ENCODE assay signal across 1 cellular context in the genomic region with DNA sequence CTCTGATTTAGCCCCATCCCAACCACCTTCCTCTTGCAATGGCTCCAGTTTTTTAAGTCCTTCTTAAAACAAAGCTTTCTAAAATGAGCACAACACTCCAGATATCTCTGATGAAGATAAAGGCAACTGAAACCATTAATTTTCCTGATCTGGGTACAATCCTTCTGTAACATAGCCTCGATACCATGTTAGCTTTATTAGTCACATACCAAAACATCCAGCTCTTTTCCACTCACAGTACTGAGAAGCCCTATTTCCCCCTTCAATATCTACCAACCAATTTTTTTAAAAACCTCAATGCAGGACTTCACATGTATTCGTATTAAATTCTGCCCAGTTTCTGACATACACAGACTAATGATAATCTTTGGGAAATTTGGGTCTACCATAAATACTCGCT.
TF ChIP-seq lines count a peak whose summit lies in the region.

No MANE protein-coding gene starts in this region.

TF ChIP-seq in GM12878, 131 proteins besides CTCF, POLR2A, EP300 and RAD21 (continued from another document):
- TF ChIP-seq, protein P1, sequence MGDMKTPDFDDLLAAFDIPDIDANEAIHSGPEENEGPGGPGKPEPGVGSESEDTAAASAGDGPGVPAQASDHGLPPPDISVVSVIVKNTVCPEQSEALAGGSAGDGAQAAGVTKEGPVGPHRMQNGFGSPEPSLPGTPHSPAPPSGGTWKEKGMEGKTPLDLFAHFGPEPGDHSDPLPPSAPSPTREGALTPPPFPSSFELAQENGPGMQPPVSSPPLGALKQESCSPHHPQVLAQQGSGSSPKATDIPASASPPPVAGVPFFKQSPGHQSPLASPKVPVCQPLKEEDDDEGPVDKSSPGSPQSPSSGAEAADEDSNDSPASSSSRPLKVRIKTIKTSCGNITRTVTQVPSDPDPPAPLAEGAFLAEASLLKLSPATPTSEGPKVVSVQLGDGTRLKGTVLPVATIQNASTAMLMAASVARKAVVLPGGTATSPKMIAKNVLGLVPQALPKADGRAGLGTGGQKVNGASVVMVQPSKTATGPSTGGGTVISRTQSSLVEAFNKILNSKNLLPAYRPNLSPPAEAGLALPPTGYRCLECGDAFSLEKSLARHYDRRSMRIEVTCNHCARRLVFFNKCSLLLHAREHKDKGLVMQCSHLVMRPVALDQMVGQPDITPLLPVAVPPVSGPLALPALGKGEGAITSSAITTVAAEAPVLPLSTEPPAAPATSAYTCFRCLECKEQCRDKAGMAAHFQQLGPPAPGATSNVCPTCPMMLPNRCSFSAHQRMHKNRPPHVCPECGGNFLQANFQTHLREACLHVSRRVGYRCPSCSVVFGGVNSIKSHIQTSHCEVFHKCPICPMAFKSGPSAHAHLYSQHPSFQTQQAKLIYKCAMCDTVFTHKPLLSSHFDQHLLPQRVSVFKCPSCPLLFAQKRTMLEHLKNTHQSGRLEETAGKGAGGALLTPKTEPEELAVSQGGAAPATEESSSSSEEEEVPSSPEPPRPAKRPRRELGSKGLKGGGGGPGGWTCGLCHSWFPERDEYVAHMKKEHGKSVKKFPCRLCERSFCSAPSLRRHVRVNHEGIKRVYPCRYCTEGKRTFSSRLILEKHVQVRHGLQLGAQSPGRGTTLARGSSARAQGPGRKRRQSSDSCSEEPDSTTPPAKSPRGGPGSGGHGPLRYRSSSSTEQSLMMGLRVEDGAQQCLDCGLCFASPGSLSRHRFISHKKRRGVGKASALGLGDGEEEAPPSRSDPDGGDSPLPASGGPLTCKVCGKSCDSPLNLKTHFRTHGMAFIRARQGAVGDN (IDR thresholded peaks at IDR 0.05) = no peak
- no peak for TF ChIP-seq ZNF274 (IDR thresholded peaks at IDR 0.05; ENCODE audit: insufficient read depth, insufficient read length)
- TF ChIP-seq, protein P2, sequence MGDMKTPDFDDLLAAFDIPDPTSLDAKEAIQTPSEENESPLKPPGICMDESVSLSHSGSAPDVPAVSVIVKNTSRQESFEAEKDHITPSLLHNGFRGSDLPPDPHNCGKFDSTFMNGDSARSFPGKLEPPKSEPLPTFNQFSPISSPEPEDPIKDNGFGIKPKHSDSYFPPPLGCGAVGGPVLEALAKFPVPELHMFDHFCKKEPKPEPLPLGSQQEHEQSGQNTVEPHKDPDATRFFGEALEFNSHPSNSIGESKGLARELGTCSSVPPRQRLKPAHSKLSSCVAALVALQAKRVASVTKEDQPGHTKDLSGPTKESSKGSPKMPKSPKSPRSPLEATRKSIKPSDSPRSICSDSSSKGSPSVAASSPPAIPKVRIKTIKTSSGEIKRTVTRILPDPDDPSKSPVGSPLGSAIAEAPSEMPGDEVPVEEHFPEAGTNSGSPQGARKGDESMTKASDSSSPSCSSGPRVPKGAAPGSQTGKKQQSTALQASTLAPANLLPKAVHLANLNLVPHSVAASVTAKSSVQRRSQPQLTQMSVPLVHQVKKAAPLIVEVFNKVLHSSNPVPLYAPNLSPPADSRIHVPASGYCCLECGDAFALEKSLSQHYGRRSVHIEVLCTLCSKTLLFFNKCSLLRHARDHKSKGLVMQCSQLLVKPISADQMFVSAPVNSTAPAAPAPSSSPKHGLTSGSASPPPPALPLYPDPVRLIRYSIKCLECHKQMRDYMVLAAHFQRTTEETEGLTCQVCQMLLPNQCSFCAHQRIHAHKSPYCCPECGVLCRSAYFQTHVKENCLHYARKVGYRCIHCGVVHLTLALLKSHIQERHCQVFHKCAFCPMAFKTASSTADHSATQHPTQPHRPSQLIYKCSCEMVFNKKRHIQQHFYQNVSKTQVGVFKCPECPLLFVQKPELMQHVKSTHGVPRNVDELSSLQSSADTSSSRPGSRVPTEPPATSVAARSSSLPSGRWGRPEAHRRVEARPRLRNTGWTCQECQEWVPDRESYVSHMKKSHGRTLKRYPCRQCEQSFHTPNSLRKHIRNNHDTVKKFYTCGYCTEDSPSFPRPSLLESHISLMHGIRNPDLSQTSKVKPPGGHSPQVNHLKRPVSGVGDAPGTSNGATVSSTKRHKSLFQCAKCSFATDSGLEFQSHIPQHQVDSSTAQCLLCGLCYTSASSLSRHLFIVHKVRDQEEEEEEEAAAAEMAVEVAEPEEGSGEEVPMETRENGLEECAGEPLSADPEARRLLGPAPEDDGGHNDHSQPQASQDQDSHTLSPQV (IDR thresholded peaks at IDR 0.05) = no peak
